ENCODE assay signal across 20 cellular contexts in genomic region chr14:87108726-87109125, GRCh38.
DNase-seq lines count a peak whose midpoint lies in the region; ATAC-seq and TF ChIP-seq lines count a peak whose summit lies in the region.
"Had no signal": no experiment of that assay in that cellular context is flagged by ENCODE, and none has a peak within 500 bp of the region (broad histone marks: within the 10 kb centered on the region; RNA-seq: fewer than 3 reads in every experiment).

No MANE protein-coding gene starts in this region.

- no peaks in the 10 kb centered on the region for H3K9me3 ChIP-seq in MG63
- H3K9me3 ChIP-seq: ascending aorta; BLaER1 treated with 17β-estradiol and CSF1 and Interleukin-3, amounts not matched to agents 10 nM and 100 nM; esophagus muscularis mucosa; lower lobe of right lung had no signal

- H3K36me3 ChIP-seq in MG63 = no peaks in the 10 kb centered on the region
- H3K36me3 ChIP-seq: ascending aorta; BLaER1 treated with 17β-estradiol and CSF1 and Interleukin-3, amounts not matched to agents 10 nM and 100 nM; esophagus muscularis mucosa; lower lobe of right lung had no signal

- ATAC-seq in GM21367 (IDR thresholded peaks at IDR 0.05; ENCODE audit: unreplicated experiment) = no peak
- no peak for ATAC-seq in HG03280 (IDR thresholded peaks at IDR 0.05; ENCODE audit: unreplicated experiment)
- ATAC-seq: lower lobe of right lung had no signal

- H3K4me3 ChIP-seq in MG63 = no peak overlapping the region
- H3K4me3 ChIP-seq in choroid plexus epithelial cell (ENCODE audit: low read depth, low read length) = no peak overlapping the region
- H3K4me3 ChIP-seq: ascending aorta; BLaER1 treated with 17β-estradiol and CSF1 and Interleukin-3, amounts not matched to agents 10 nM and 100 nM; esophagus muscularis mucosa; lower lobe of right lung had no signal

- peak; percentile 2 for DNase-seq in AG09319 (ENCODE audit: extremely low read depth, low read depth)
- peak; percentile 80 for DNase-seq in MG63
- peak; percentile 1 for DNase-seq in choroid plexus epithelial cell (ENCODE audit: low read depth)
- DNase-seq in kidney tubule cell (ENCODE audit: low spot score) = peak; percentile 58
- DNase-seq in NCI-H69 (lab: John Stamatoyannopoulos, UW) = no peak
- no peak for DNase-seq in activated CD4-positive, alpha-beta T cell treated with anti-CD3 and anti-CD28 coated beads, Interleukin-2, amount 50 U/mL, for 48 hours
- DNase-seq: activated CD4-positive, CD25-positive, alpha-beta regulatory T cell; activated gamma-delta T cell; H7; lower lobe of right lung; NCI-H2081 treated with DMSO at 0.1 percent for 48 hours; NCI-H748 treated with DMSO at 0.1 percent for 48 hours; RPMI8226; substantia nigra; T-helper 1 cell had no signal

- TF ChIP-seq CTCF in AG09319 (IDR thresholded peaks at IDR 0.05; ENCODE audit: low read depth, low read length) (no peak), choroid plexus epithelial cell (conservative IDR thresholded peaks at IDR 0.05; ENCODE audit: low read depth, low read length) (no peak)

- H3K27me3 ChIP-seq in MG63 = no peaks in the 10 kb centered on the region
- H3K27me3 ChIP-seq: ascending aorta; BLaER1 treated with 17β-estradiol and CSF1 and Interleukin-3, amounts not matched to agents 10 nM and 100 nM; esophagus muscularis mucosa had no signal

Comparison
In these comparisons a context has a peak if more than half of its experiments do, and no peak if none do; other contexts are left out.
1. DNase-seq: peak in AG09319 (single experiment), MG63 (single experiment), choroid plexus epithelial cell (single experiment) and kidney tubule cell (single experiment); none in NCI-H69 (single experiment) and activated CD4-positive, alpha-beta T cell treated with anti-CD3 and anti-CD28 coated beads, Interleukin-2, amount 50 U/mL, for 48 hours (0 of 2).